8 cellular contexts compared by ENCODE assay signal in the genomic region with DNA sequence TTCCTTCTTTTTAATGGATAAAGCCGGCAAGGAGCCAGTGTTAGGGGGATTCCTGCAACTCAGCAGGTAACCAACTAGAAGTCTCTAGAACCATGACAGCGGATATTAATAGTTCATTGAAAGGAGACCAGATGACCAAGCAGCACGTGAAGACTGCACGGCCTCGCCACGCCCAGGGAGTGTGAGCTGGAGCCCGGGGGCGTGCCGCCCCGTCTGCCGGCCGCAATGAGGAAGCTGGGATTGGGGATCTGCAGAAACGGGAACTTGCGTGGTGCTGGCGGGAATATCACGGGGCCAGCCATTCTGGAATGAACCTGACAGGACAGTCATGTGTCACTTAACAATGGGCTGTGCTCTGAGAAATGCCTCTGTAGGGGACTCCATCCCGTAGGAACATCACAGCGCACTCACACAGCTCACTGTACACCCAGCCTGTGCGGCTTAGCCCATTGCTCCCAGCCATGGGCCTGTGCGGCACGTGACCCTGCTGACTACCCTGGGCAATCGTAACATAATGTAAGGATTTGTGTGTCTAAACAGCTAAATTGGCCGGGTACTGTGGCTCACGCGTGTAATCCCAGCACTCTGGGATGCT.
DNase-seq lines count a peak whose midpoint lies in the region; ATAC-seq, FAIRE-seq and TF ChIP-seq lines count a peak whose summit lies in the region.
"Not testable (repeated sequence)": the region's sequence is repeated elsewhere in the genome, so short reads cannot be mapped to it uniquely, and the experiment has no call there.

No MANE protein-coding gene starts in this region.

- H3K4me3 ChIP-seq in K562, left lung, lower lobe of right lung, upper lobe of right lung: not testable (repeated sequence)

- H3K27me3 ChIP-seq in K562 (ENCODE audit: control insufficient read depth in 2 of 2, insufficient read depth in 2 of 2, low read length in 2 of 2); left lung; lower lobe of right lung (ENCODE audit: low read depth); upper lobe of right lung: not testable (repeated sequence)

- not testable (repeated sequence) for H3K36me3 ChIP-seq in K562 (ENCODE audit: control insufficient read depth, insufficient read depth, low read length); left lung; lower lobe of right lung; upper lobe of right lung

- not testable (repeated sequence) for H2AFZ ChIP-seq in K562 (ENCODE audit: low read depth, low read length)

- H3K9me3 Mint-ChIP-seq in CD14-positive monocyte = not testable (repeated sequence)

- not testable (repeated sequence) for H3K4me1 ChIP-seq in K562 (replicated peaks in 1 of 2; ENCODE audit: control insufficient read depth in 2 of 2, insufficient read depth in 2 of 2, low read length in 2 of 2); left lung; lower lobe of right lung; upper lobe of right lung

- POLR2A ChIA-PET in K562 (lab: Yijun Ruan, JAX) = not testable (repeated sequence)

- H3K4me3 Mint-ChIP-seq in CD14-positive monocyte = not testable (repeated sequence)

- TF ChIP-seq CTCF in CD14-positive monocyte (IDR thresholded peaks at IDR 0.05); K562 (IDR thresholded peaks at IDR 0.05 in 2 of 3, conservative IDR thresholded peaks at IDR 0.05 in 1 of 3; ENCODE audit: insufficient read depth in 2 of 3, low read depth in 1 of 3, low read length in 3 of 3); left lung (IDR thresholded peaks at IDR 0.05); lower lobe of right lung (IDR thresholded peaks at IDR 0.05); upper lobe of right lung (IDR thresholded peaks at IDR 0.05): not testable (repeated sequence)

- not testable (repeated sequence) for H4K20me1 ChIP-seq in K562 (replicated peaks; ENCODE audit: control insufficient read depth, insufficient read depth, low read length)

- BruUV-seq in K562 (replicated peaks; lab: Mats Ljungman, UMichigan) = not testable (repeated sequence)

- H3K9me3 ChIP-seq in K562 (replicated peaks; ENCODE audit: control insufficient read depth, insufficient read depth, low read depth, low read length); left lung; lower lobe of right lung; upper lobe of right lung: not testable (repeated sequence)

- not testable (repeated sequence) for TF ChIP-seq RAD21 in K562 (CRISPR knock-in tag; conservative IDR thresholded peaks at IDR 0.05 in 1 of 2, IDR thresholded peaks at IDR 0.05 in 1 of 2)

- in situ Hi-C loops in K562 (cut with MboI) = not testable (repeated sequence)

- CTCF ChIA-PET in K562 (lab: Yijun Ruan, JAX; ENCODE audit: low intra/inter-chr PET ratio) = not testable (repeated sequence)

- not testable (repeated sequence) for H3K27me3 Mint-ChIP-seq in CD14-positive monocyte (ENCODE audit: low read depth in 3 of 3)

- not testable (repeated sequence) for FAIRE-seq in K562 (lab: Jason Lieb, UNC)

- not testable (repeated sequence) for TF ChIP-seq POLR2A in K562 (conservative IDR thresholded peaks at IDR 0.05)

- peak; percentile 46 for DNase-seq in CD14-positive monocyte (ENCODE audit: low spot score)
- DNase-seq in K562 (ENCODE audit: extremely low read depth in 1 of 4, low spot score in 3 of 4); sciatic nerve (ENCODE audit: low spot score): not testable (repeated sequence)
- DNase-seq in Right ventricle myocardium inferior (ENCODE audit: missing footprints) = peak; percentile 51
- DNase-seq in left ventricle myocardium superior = peak; percentile 6
- DNase-seq in left lung = peak in 1 of 2 donors; percentile 78
- DNase-seq in lower lobe of right lung = peak; percentile 36
- DNase-seq in upper lobe of right lung = peak; percentile 57

- H3K9me1 ChIP-seq in K562 (ENCODE audit: control insufficient read depth, insufficient read depth, low read length) = not testable (repeated sequence)

- not testable (repeated sequence) for H3K27ac ChIP-seq in K562 (ENCODE audit: extremely low read depth, low read depth, low read length); left lung; lower lobe of right lung; upper lobe of right lung

- H3K79me2 ChIP-seq in K562 (ENCODE audit: control insufficient read depth, insufficient read depth, low read length) = not testable (repeated sequence)

- H3K4me1 Mint-ChIP-seq in CD14-positive monocyte = not testable (repeated sequence)

- intact Hi-C loops in CD14-positive monocyte (cut with micrococcal nuclease); K562 (cut with micrococcal nuclease); Right ventricle myocardium inferior (cut with DNase I); left ventricle myocardium superior (cut with micrococcal nuclease); left lung (cut with DNase I); lower lobe of right lung (cut with DNase I); sciatic nerve (cut with DNase I); upper lobe of right lung (cut with DNase I): not testable (repeated sequence)

- H3K9ac ChIP-seq in K562 (ENCODE audit: insufficient read depth in 1 of 2, low read depth in 2 of 2, low read length in 2 of 2) = not testable (repeated sequence)

- peak overlapping the region in 5 of 7 donors; percentile 60 to 83 (median 82) for H3K27ac Mint-ChIP-seq in CD14-positive monocyte

- not testable (repeated sequence) for TF ChIP-seq EP300 in K562 (IDR thresholded peaks at IDR 0.05; ENCODE audit: low read length)

- ATAC-seq in K562 = peak; percentile 56; the same call in 2 of the 3 replicates
- ATAC-seq in Right ventricle myocardium inferior = not testable (repeated sequence)
- peak; percentile 37 for ATAC-seq in left ventricle myocardium superior
- peak; percentile 72 for ATAC-seq in left lung
- peak; percentile 60 to 81 for ATAC-seq in lower lobe of right lung
- ATAC-seq in sciatic nerve = peak; percentile 64
- ATAC-seq in upper lobe of right lung = peak; percentile 90

- not testable (repeated sequence) for H3K4me2 ChIP-seq in K562 (ENCODE audit: insufficient read depth, low read length)

- not testable (repeated sequence) for H3K36me3 Mint-ChIP-seq in CD14-positive monocyte

- 91% methylated on average over 4 of the region's 25 CpGs for WGBS in K562 (ENCODE audit: insufficient coverage, low coverage, missing lambda C conversion rate)
